In genomic region chr11:69295079-69295994, GRCh38 we compare ENCODE assay signal across 18 cellular contexts. TPM values are rescaled to one million over a fixed set of nuclear protein-coding genes. Genes with fewer than 3 reads are reported as not detected.
A peak's percentile ranks its signal among the peaks of the same experiment; 100 is the strongest.
DNase-seq lines count a peak whose midpoint lies in the region; ATAC-seq and TF ChIP-seq lines count a peak whose summit lies in the region.
"Had no signal": no experiment of that assay in that cellular context is flagged by ENCODE, and none has a peak within 500 bp of the region (broad histone marks: within the 10 kb centered on the region; RNA-seq: fewer than 3 reads in every experiment).

No MANE protein-coding gene starts in this region.

- H4K20me1 ChIP-seq in OCI-LY7 (ENCODE audit: insufficient read depth, low read length) = no peaks in the 10 kb centered on the region

- TF ChIP-seq CTCF in OCI-LY7 (conservative IDR thresholded peaks at IDR 0.05; ENCODE audit: low read length) = peak; percentile 58
- no peak for TF ChIP-seq CTCF in esophagus squamous epithelium (IDR thresholded peaks at IDR 0.05)
- no peak for TF ChIP-seq CTCF in suprapubic skin (IDR thresholded peaks at IDR 0.05)

- CTCF ChIA-PET in OCI-LY7 (lab: Charles Lee; ENCODE audit: unreplicated experiment) = no interaction called here

- no peaks in the 10 kb centered on the region for H3K27me3 ChIP-seq in esophagus squamous epithelium
- H3K27me3 ChIP-seq in suprapubic skin = no peaks in the 10 kb centered on the region
- H3K27me3 ChIP-seq: foreskin keratinocyte, SJSA1, tibial nerve had no signal

- peak overlapping the region; percentile 37 for H3K27ac Mint-ChIP-seq in activated naive CD4-positive, alpha-beta T cell treated with anti-CD3 and anti-CD28 coated beads, Interleukin-2, amount 50 U/mL, for 24 hours
- H3K27ac Mint-ChIP-seq in activated naive CD4-positive, alpha-beta T cell treated with anti-CD3 and anti-CD28 coated beads, Interleukin-2, amount 50 U/mL, for 72 hours = no peak overlapping the region

- POLR2A ChIA-PET in OCI-LY7 (lab: Charles Lee) = interaction anchor here (1.1 kb wide), 1 partner anchor 17 kb away, joined by 4 read pairs; no protein-coding TSS in a partner anchor

- H3K4me3 Mint-ChIP-seq in activated naive CD4-positive, alpha-beta T cell treated with anti-CD3 and anti-CD28 coated beads, Interleukin-2, amount 50 U/mL, for 24 hours = no peak overlapping the region

- H3K79me2 ChIP-seq in OCI-LY7 (ENCODE audit: insufficient read depth, low read depth, low read length) = no peaks in the 10 kb centered on the region; the same call in 1 of the 2 replicates

- intact Hi-C loops in OCI-LY7 (cut with micrococcal nuclease; ENCODE audit: unreplicated experiment) (loop anchor here (5.0 to 10.0 kb wide), 2 partner anchors 87 to 149 kb away; no protein-coding TSS in a partner anchor), esophagus squamous epithelium (cut with DNase I) (no loop called here)

- H3K9me2 ChIP-seq in OCI-LY7 (ENCODE audit: insufficient read depth, low read length) = no peaks in the 10 kb centered on the region

- H3K36me3 ChIP-seq in OCI-LY7 (ENCODE audit: insufficient read depth, low read length) (no peaks in the 10 kb centered on the region), esophagus squamous epithelium (no peaks in the 10 kb centered on the region), suprapubic skin (no peaks in the 10 kb centered on the region)
- H3K36me3 ChIP-seq: tibial nerve, WERI-Rb-1 had no signal

- no peak for ATAC-seq in activated naive CD4-positive, alpha-beta T cell treated with anti-CD3 and anti-CD28 coated beads, Interleukin-2, amount 50 U/mL, for 72 hours
- no peak for ATAC-seq in HG03521 (IDR thresholded peaks at IDR 0.05; ENCODE audit: unreplicated experiment)
- ATAC-seq: foreskin keratinocyte had no signal

- peak overlapping the region; percentile 84 for H3K27ac ChIP-seq in OCI-LY7 (ENCODE audit: low read depth, low read length, poor library complexity, severe bottlenecking)
- peak overlapping the region; percentile 88 to 92 (median 91) for H3K27ac ChIP-seq in esophagus squamous epithelium
- no peak overlapping the region for H3K27ac ChIP-seq in suprapubic skin
- H3K27ac ChIP-seq: foreskin keratinocyte, KMS-11, SJSA1, tibial nerve, WERI-Rb-1 had no signal

- H3K36me3 Mint-ChIP-seq in activated naive CD4-positive, alpha-beta T cell treated with anti-CD3 and anti-CD28 coated beads, Interleukin-2, amount 50 U/mL, for 24 hours = no peaks in the 10 kb centered on the region
- H3K36me3 Mint-ChIP-seq in activated naive CD4-positive, alpha-beta T cell treated with anti-CD3 and anti-CD28 coated beads, Interleukin-2, amount 50 U/mL, for 72 hours = no peaks in the 10 kb centered on the region

- peak overlapping the region; percentile 5; the same call in 1 of the 2 replicates for H2AFZ ChIP-seq in OCI-LY7 (ENCODE audit: low read length)

- H3K4me2 ChIP-seq in OCI-LY7 (ENCODE audit: low read length) = peak overlapping the region; percentile 88
- H3K4me2 ChIP-seq: KMS-11 had no signal

- no peaks in the 10 kb centered on the region for H3K27me3 Mint-ChIP-seq in activated naive CD4-positive, alpha-beta T cell treated with anti-CD3 and anti-CD28 coated beads, Interleukin-2, amount 50 U/mL, for 24 hours

- no peak for TF ChIP-seq EP300 in suprapubic skin (IDR thresholded peaks at IDR 0.05)

- no TSS peak for BruUV-seq in OCI-LY7 (replicated peaks; lab: Mats Ljungman, UMichigan)

- peaks cover 68% of the 10 kb centered on the region for H3K4me1 ChIP-seq in OCI-LY7 (ENCODE audit: insufficient read depth, low read length, poor library complexity, severe bottlenecking)
- peaks cover 46 to 82% (median 49%) of the 10 kb centered on the region in 3 donors for H3K4me1 ChIP-seq in esophagus squamous epithelium
- H3K4me1 ChIP-seq in suprapubic skin = peaks cover 58% of the 10 kb centered on the region

- no peak for TF ChIP-seq POLR2A in esophagus squamous epithelium (IDR thresholded peaks at IDR 0.05)
- TF ChIP-seq POLR2A in suprapubic skin (IDR thresholded peaks at IDR 0.05) = no peak

- no peaks in the 10 kb centered on the region for H3K9me3 ChIP-seq in OCI-LY7 (ENCODE audit: low read length)
- H3K9me3 ChIP-seq in esophagus squamous epithelium = no peaks in the 10 kb centered on the region
- H3K9me3 ChIP-seq in suprapubic skin = no peaks in the 10 kb centered on the region
- H3K9me3 ChIP-seq: tibial nerve had no signal

- 88 to 91% methylated on average over 17 to 20 of the region's 31 CpGs for WGBS in esophagus squamous epithelium, 2 donors
- WGBS in suprapubic skin = 94% methylated on average over 31 of the region's 31 CpGs

- no peak for DNase-seq in activated naive CD4-positive, alpha-beta T cell treated with anti-CD3 and anti-CD28 coated beads, Interleukin-2, amount 50 U/mL, for 72 hours (ENCODE audit: low spot score in 2 of 2)
- DNase-seq in OCI-LY7 (ENCODE audit: low spot score) (peak; percentile 41), esophagus squamous epithelium (lab: John Stamatoyannopoulos, UW) (no peak), suprapubic skin (ENCODE audit: low spot score in 2 of 2) (no peak), NCI-H1694 treated with DMSO at 0.1 percent for 48 hours (lab: John Stamatoyannopoulos, UW) (no peak), SHP77 treated with DMSO at 0.1 percent for 48 hours (lab: John Stamatoyannopoulos, UW) (no peak)
- DNase-seq: activated T-cell treated with anti-CD3 and anti-CD28 coated beads, Interleukin-2, amount 50 U/mL, for 1 hour; DND-41; foreskin keratinocyte; NCI-H187 treated with DMSO at 0.1 percent for 48 hours; NCI-H82; stimulated activated CD4-positive, alpha-beta T cell treated with anti-CD3 and anti-CD28 coated beads, Interleukin-15, amount 100 ng/mL, for 24 hours; WERI-Rb-1 had no signal

- H3K4me1 Mint-ChIP-seq in activated naive CD4-positive, alpha-beta T cell treated with anti-CD3 and anti-CD28 coated beads, Interleukin-2, amount 50 U/mL, for 24 hours = peaks cover 53% of the 10 kb centered on the region

- H3K4me3 ChIP-seq in OCI-LY7 (ENCODE audit: low read depth, low read length, poor library complexity, severe bottlenecking) = peak overlapping the region; percentile 72
- H3K4me3 ChIP-seq in esophagus squamous epithelium = peak overlapping the region; percentile 4 to 36 (median 33)
- peak overlapping the region; percentile 13 for H3K4me3 ChIP-seq in suprapubic skin
- H3K4me3 ChIP-seq: SJSA1, tibial nerve had no signal

- no peaks in the 10 kb centered on the region for H3K9me3 Mint-ChIP-seq in activated naive CD4-positive, alpha-beta T cell treated with anti-CD3 and anti-CD28 coated beads, Interleukin-2, amount 50 U/mL, for 24 hours
- H3K9me3 Mint-ChIP-seq in activated naive CD4-positive, alpha-beta T cell treated with anti-CD3 and anti-CD28 coated beads, Interleukin-2, amount 50 U/mL, for 72 hours = no peaks in the 10 kb centered on the region

RNA-seq across cellular contexts. Expression of gene MYEOV, which starts 1.4 kb away (rescaled TPM):
- total RNA-seq in activated naive CD4-positive, alpha-beta T cell treated with anti-CD3 and anti-CD28 coated beads, Interleukin-2, amount 50 U/mL, for 72 hours = not detected
- total RNA-seq in OCI-LY7 (2014; rRNA removed; shearing (Covaris generic)) = 1.0 and 3.2 TPM in 2 replicates
- total RNA-seq in OCI-LY7 (2022) (7.7 and 8.8 TPM in 2 replicates), esophagus squamous epithelium (10 to 100 TPM in 3 of 4 donors, 1 to 10 TPM in 1; 5.7 to 24.6 (median 20.2) TPM), suprapubic skin (10 to 100 TPM in 3 of 4 donors, 1 to 10 TPM in 1; 9.9 to 25.6 (median 15.8) TPM)

Comparison
In these comparisons a context has a peak if more than half of its experiments do, and no peak if none do; other contexts are left out.
1. H3K4me3 ChIP-seq: peak in every context shown above with its lines; median percentile 72 in OCI-LY7; 33 in esophagus squamous epithelium; 13 in suprapubic skin.